In genomic region chr22:17121235-17122195, GRCh38 we compare ENCODE assay signal across 8 cellular contexts. TPM values are rescaled to one million over a fixed set of nuclear protein-coding genes. Genes with fewer than 3 reads are reported as not detected.
DNase-seq lines count a peak whose midpoint lies in the region; ATAC-seq and TF ChIP-seq lines count a peak whose summit lies in the region.

TSS of gene TMEM121B (minus strand) at chr22:17121360. CDS start at chr22:17121127, 233 bp downstream.

- H3K27me3 Mint-ChIP-seq in endodermal cell (ENCODE audit: insufficient read depth) = peaks cover 17% of the 10 kb centered on the region

- peak within 1 kb of the TSS; percentile 35 for H3K27ac Mint-ChIP-seq in endodermal cell

- no peaks in the 10 kb centered on the region for H3K9me3 Mint-ChIP-seq in endodermal cell

- H3K9ac ChIP-seq in DND-41 (ENCODE audit: low read depth, low read length) = peak within 1 kb of the TSS; percentile 45
- H3K9ac ChIP-seq in endodermal cell (ENCODE audit: extremely low read depth, low read length, poor library complexity, severe bottlenecking) = peak within 1 kb of the TSS; percentile 38

- no peaks in the 10 kb centered on the region for H3K79me2 ChIP-seq in DND-41 (ENCODE audit: insufficient read depth, low read length)

- WGBS in endodermal cell (ENCODE audit: insufficient coverage in 1 of 2, insufficient read length in 1 of 2), 2 experiments = 10 to 16% methylated on average over 35 to 68 of the region's 69 CpGs

- peak within 1 kb of the TSS; percentile 67 for H3K4me3 Mint-ChIP-seq in endodermal cell

- no peaks in the 10 kb centered on the region for H3K36me3 Mint-ChIP-seq in endodermal cell (ENCODE audit: low read depth)

- TF ChIP-seq POLR2A in NB4 (IDR thresholded peaks at IDR 0.05; ENCODE audit: extremely low read depth, insufficient read length) = no peak

- H3K27ac ChIP-seq in DND-41 (ENCODE audit: low read length) (no peak within 1 kb of the TSS), endodermal cell (ENCODE audit: low read depth, low read length) (no peak within 1 kb of the TSS), temporal lobe (ENCODE audit: low read depth, low read length) (no peak within 1 kb of the TSS)

- H3K27me3 ChIP-seq in DND-41 (ENCODE audit: insufficient read depth, low read length, poor library complexity) (peaks cover 14% of the 10 kb centered on the region), endodermal cell (ENCODE audit: control insufficient read depth, insufficient read depth, low read length, poor library complexity, severe bottlenecking) (no peaks in the 10 kb centered on the region)

- peaks cover 28% of the 10 kb centered on the region for H3K4me1 Mint-ChIP-seq in endodermal cell

- H4K20me1 ChIP-seq in DND-41 (ENCODE audit: insufficient read depth, low read length) = no peaks in the 10 kb centered on the region; the same call in 1 of the 2 replicates

- H3K4me1 ChIP-seq in DND-41 (ENCODE audit: insufficient read depth, low read length) (peaks cover 40% of the 10 kb centered on the region), endodermal cell (ENCODE audit: control insufficient read depth, insufficient read depth, low read length) (peaks cover 17% of the 10 kb centered on the region)

- H2AFZ ChIP-seq in DND-41 (ENCODE audit: low read depth, low read length) = 0 out of 2 replicates have a peak within 1 kb of the TSS, but pooled peaks have one; percentile 23

- ATAC-seq in DND-41 (ENCODE audit: insufficient read depth, low read depth) (peak; percentile 24; the same call in 2 of the 3 replicates), SK-N-SH treated with all-trans-retinoic acid at 6 μM for 48 hours (peak; percentile 48)

- peak within 1 kb of the TSS; percentile 64 for H3K4me2 ChIP-seq in DND-41 (ENCODE audit: insufficient read depth, low read length)

- TF ChIP-seq CTCF in DND-41 (IDR thresholded peaks at IDR 0.05; ENCODE audit: borderline replicate concordance, extremely low read depth, low read length, poor library complexity, severe bottlenecking) (no peak), NB4 (IDR thresholded peaks at IDR 0.05; ENCODE audit: low read depth, low read length) (no peak), endodermal cell (conservative IDR thresholded peaks at IDR 0.05) (peak; percentile 23), GM20000 (IDR thresholded peaks at IDR 0.05; ENCODE audit: extremely low read depth, missing control alignments) (no peak)

- DNase-seq in DND-41 (peak; percentile 54), NB4 (ENCODE audit: low read depth) (peak; percentile 80), endodermal cell (peak; percentile 97), medulla oblongata (ENCODE audit: extremely low spot score) (peak; percentile 55), GM20000 (ENCODE audit: low spot score) (no peak), amniotic stem cell (lab: John Stamatoyannopoulos, UW) (no peak)

- H3K4me3 ChIP-seq in DND-41 (ENCODE audit: low read depth in 1 of 2, low read length in 2 of 2) (peak within 1 kb of the TSS; percentile 18 to 48; a peak in 3 of 4 replicates), NB4 (ENCODE audit: low read depth, low read length) (no peak within 1 kb of the TSS), endodermal cell (ENCODE audit: low read length) (peak within 1 kb of the TSS; percentile 77)

- H3K9me3 ChIP-seq in DND-41 (ENCODE audit: insufficient read depth, low read length, severe bottlenecking) (no peaks in the 10 kb centered on the region), endodermal cell (ENCODE audit: control insufficient read depth, low read length) (no peaks in the 10 kb centered on the region)

- H3K36me3 ChIP-seq in DND-41 (ENCODE audit: insufficient read depth, low read length) (no peaks in the 10 kb centered on the region), endodermal cell (ENCODE audit: control insufficient read depth, insufficient read depth, low read length) (no peaks in the 10 kb centered on the region)

TF ChIP-seq in SK-N-SH treated with all-trans-retinoic acid at 6 μM for 48 hours, 23 proteins besides CTCF, POLR2A, EP300 and RAD21:
- TF ChIP-seq ZFP3 (CRISPR knock-in tag; IDR thresholded peaks at IDR 0.05) (no peak), POU6F1 (CRISPR knock-in tag; IDR thresholded peaks at IDR 0.05; ENCODE audit: borderline replicate concordance, low read depth) (no peak), ZFP30 (CRISPR knock-in tag; IDR thresholded peaks at IDR 0.05) (no peak), GLIS3 (CRISPR knock-in tag; IDR thresholded peaks at IDR 0.05) (no peak), PATZ1 (CRISPR knock-in tag; IDR thresholded peaks at IDR 0.05; ENCODE audit: borderline replicate concordance) (no peak), RARB (CRISPR knock-in tag; IDR thresholded peaks at IDR 0.05) (no peak)

RNA-seq across cellular contexts. Expression of gene TMEM121B, which starts in this region (rescaled TPM):
- total RNA-seq in endodermal cell = 10 to 100 TPM in 1 of 2 donors, 1 to 10 TPM in 1; 8.9 to 10.9 TPM
- polyA plus RNA-seq in endodermal cell (2013, experiment 1 of 2) = 9.9 TPM
- polyA plus RNA-seq in endodermal cell (2013, experiment 2 of 2) = 7.9 TPM
- total RNA-seq in temporal lobe = 15.5 TPM

Comparison
In these comparisons a context has a peak if more than half of its experiments do, and no peak if none do; other contexts are left out.
1. DNase-seq: peak in DND-41 (single experiment), NB4 (single experiment), endodermal cell (single experiment) and medulla oblongata (single experiment); none in GM20000 (single experiment) and amniotic stem cell (single experiment).